In the genomic region with DNA sequence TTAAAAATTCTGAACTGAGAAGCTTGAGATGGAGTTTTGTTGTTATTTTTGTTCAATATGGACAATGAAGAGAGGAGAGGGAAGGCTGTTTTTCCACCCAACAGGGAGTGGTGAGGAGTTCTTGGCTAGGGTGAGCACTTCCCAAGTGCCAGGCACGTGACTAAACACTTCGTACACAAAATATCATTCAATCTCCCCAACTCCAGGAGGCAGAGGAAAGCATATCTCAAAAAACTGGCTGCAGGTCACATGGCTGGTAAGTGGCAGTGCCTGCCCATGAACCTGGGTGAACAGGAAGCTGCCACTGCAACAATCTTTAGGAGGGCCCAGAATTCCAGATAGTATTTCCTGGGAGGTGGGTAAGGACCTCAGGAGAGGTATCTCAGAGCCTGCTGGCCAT, we compare ENCODE assay signal across 16 cellular contexts. TPM values are rescaled to one million over a fixed set of nuclear protein-coding genes. Genes with fewer than 3 reads are reported as not detected.
A peak's percentile ranks its signal among the peaks of the same experiment; 100 is the strongest.
DNase-seq lines count a peak whose midpoint lies in the region; ATAC-seq and TF ChIP-seq lines count a peak whose summit lies in the region.
"Had no signal": no experiment of that assay in that cellular context is flagged by ENCODE, and none has a peak within 500 bp of the region (broad histone marks: within the 10 kb centered on the region; RNA-seq: fewer than 3 reads in every experiment).

No MANE protein-coding gene starts in this region.

- WGBS in right lobe of liver (ENCODE audit: insufficient coverage, low coverage, low lambda C conversion rate, missing lambda C conversion rate): 0% methylated on average over 2 of the region's 2 CpGs
- WGBS in upper lobe of left lung, 2 donors: 3 to 19% methylated on average over 2 of the region's 2 CpGs

- H3K4me3 ChIP-seq in right lobe of liver: no peak overlapping the region
- H3K4me3 ChIP-seq in upper lobe of left lung: no peak overlapping the region
- no peak overlapping the region for H3K4me3 ChIP-seq in tibial artery

- DNase-seq in HCEC 1CT: peak; percentile 13
- DNase-seq in T-helper 17 cell: no peak
- no peak for DNase-seq in right lobe of liver
- peak in 1 of 2 donors; percentile 75 for DNase-seq in upper lobe of left lung
- no peak for DNase-seq in activated naive CD4-positive, alpha-beta T cell treated with anti-CD3 and anti-CD28 coated beads, Interleukin-2, amount 50 U/mL, for 72 hours (ENCODE audit: low spot score in 2 of 2)
- DNase-seq in cortex of kidney (lab: John Stamatoyannopoulos, UW): no peak
- DNase-seq in tibial artery: no peak
- DNase-seq: activated naive CD4-positive, alpha-beta T cell treated with anti-CD3 and anti-CD28 coated beads for 36 hours; effector memory CD8-positive, alpha-beta T cell; foreskin melanocyte; GDM1; NCI-H2171 treated with DMSO at 0.1 percent for 48 hours; WERI-Rb-1 had no signal

- no peaks in the 10 kb centered on the region for H3K9me3 ChIP-seq in T-helper 17 cell (ENCODE audit: control insufficient read depth, low read length, poor library complexity, severe bottlenecking)
- no peaks in the 10 kb centered on the region for H3K9me3 ChIP-seq in right lobe of liver
- no peaks in the 10 kb centered on the region for H3K9me3 ChIP-seq in upper lobe of left lung
- H3K9me3 ChIP-seq in tibial artery: no peaks in the 10 kb centered on the region

- no peak for ATAC-seq in T-helper 17 cell
- peak; percentile 36 to 61 (median 46) for ATAC-seq in right lobe of liver
- peak; percentile 49 to 56 for ATAC-seq in upper lobe of left lung (ENCODE audit: low FRiP score in 2 of 2)
- no peak for ATAC-seq in activated naive CD4-positive, alpha-beta T cell treated with anti-CD3 and anti-CD28 coated beads, Interleukin-2, amount 50 U/mL, for 72 hours
- ATAC-seq: effector memory CD8-positive, alpha-beta T cell; SK-N-SH treated with all-trans-retinoic acid at 6 μM for 48 hours had no signal

- no peak overlapping the region for H3K27ac Mint-ChIP-seq in T-helper 17 cell
- H3K27ac Mint-ChIP-seq in activated naive CD4-positive, alpha-beta T cell treated with anti-CD3 and anti-CD28 coated beads, Interleukin-2, amount 50 U/mL, for 72 hours: no peak overlapping the region
- H3K27ac Mint-ChIP-seq: activated naive CD4-positive, alpha-beta T cell treated with anti-CD3 and anti-CD28 coated beads for 36 hours; effector memory CD8-positive, alpha-beta T cell; mesothelial cell of epicardium had no signal

- TF ChIP-seq POLR2A in right lobe of liver (IDR thresholded peaks at IDR 0.05) (no peak), upper lobe of left lung (IDR thresholded peaks at IDR 0.05) (no peak)

- H3K27me3 Mint-ChIP-seq in T-helper 17 cell: peaks cover 45% of the 10 kb centered on the region

- H3K4me3 Mint-ChIP-seq in T-helper 17 cell: peak overlapping the region; percentile 26
- H3K4me3 Mint-ChIP-seq: activated naive CD4-positive, alpha-beta T cell treated with anti-CD3 and anti-CD28 coated beads for 36 hours; effector memory CD8-positive, alpha-beta T cell; mesothelial cell of epicardium had no signal

- TF ChIP-seq CTCF in right lobe of liver (IDR thresholded peaks at IDR 0.05) (no peak), upper lobe of left lung (IDR thresholded peaks at IDR 0.05) (no peak), tibial artery (IDR thresholded peaks at IDR 0.05) (no peak)

- H3K27ac ChIP-seq in right lobe of liver (peak overlapping the region in 2 of 3 donors; percentile 76 to 90), upper lobe of left lung (peak overlapping the region; percentile 53 to 84 (median 70)), tibial artery (no peak overlapping the region)
- H3K27ac ChIP-seq: WERI-Rb-1 had no signal

- H3K27me3 ChIP-seq in right lobe of liver: no peaks in the 10 kb centered on the region
- H3K27me3 ChIP-seq in upper lobe of left lung: no peaks in the 10 kb centered on the region
- H3K27me3 ChIP-seq in tibial artery: peaks cover 0 to 8% of the 10 kb centered on the region in 2 donors

- H3K36me3 ChIP-seq in right lobe of liver (no peaks in the 10 kb centered on the region), upper lobe of left lung (no peaks in the 10 kb centered on the region), tibial artery (no peaks in the 10 kb centered on the region)
- H3K36me3 ChIP-seq: WERI-Rb-1 had no signal

- no peaks in the 10 kb centered on the region for H3K36me3 Mint-ChIP-seq in T-helper 17 cell (ENCODE audit: low read depth)
- H3K36me3 Mint-ChIP-seq in activated naive CD4-positive, alpha-beta T cell treated with anti-CD3 and anti-CD28 coated beads, Interleukin-2, amount 50 U/mL, for 72 hours: no peaks in the 10 kb centered on the region
- H3K36me3 Mint-ChIP-seq: mesothelial cell of epicardium had no signal

- no peaks in the 10 kb centered on the region for H3K9me3 Mint-ChIP-seq in activated naive CD4-positive, alpha-beta T cell treated with anti-CD3 and anti-CD28 coated beads, Interleukin-2, amount 50 U/mL, for 72 hours
- H3K9me3 Mint-ChIP-seq: activated naive CD4-positive, alpha-beta T cell treated with anti-CD3 and anti-CD28 coated beads for 36 hours; effector memory CD8-positive, alpha-beta T cell; mesothelial cell of epicardium had no signal

- peaks cover 0 to 39% (median 15%) of the 10 kb centered on the region in 4 donors for H3K4me1 ChIP-seq in right lobe of liver
- H3K4me1 ChIP-seq in upper lobe of left lung: peaks cover 17 to 79% (median 30%) of the 10 kb centered on the region in 4 donors
- H3K4me1 ChIP-seq in tibial artery: no peaks in the 10 kb centered on the region

- no peak for TF ChIP-seq EP300 in upper lobe of left lung (IDR thresholded peaks at IDR 0.05)

- H3K4me1 Mint-ChIP-seq in T-helper 17 cell: no peaks in the 10 kb centered on the region

- intact Hi-C loops in right lobe of liver (cut with DNase I) (no loop called here), tibial artery (cut with DNase I; ENCODE audit: low total_unique reads) (no loop called here)

RNA-seq across cellular contexts. Expression of gene ELF5, which starts 11.6 kb away (rescaled TPM):
- total RNA-seq in T-helper 17 cell: not detected
- total RNA-seq in right lobe of liver: under 1 TPM in 2 of 6 experiments, not detected in 4; 0.09 to 0.22 TPM
- 10 to 100 TPM in 2 of 6 donors, 1 to 10 TPM in 4; 1.2 to 29.3 (median 8.5) TPM for total RNA-seq in upper lobe of left lung
- total RNA-seq in activated naive CD4-positive, alpha-beta T cell treated with anti-CD3 and anti-CD28 coated beads, Interleukin-2, amount 50 U/mL, for 72 hours: not detected
- total RNA-seq: activated naive CD4-positive, alpha-beta T cell treated with anti-CD3 and anti-CD28 coated beads for 36 hours; osteocyte had no signal

Comparison
In these comparisons a context has a peak if more than half of its experiments do, and no peak if none do; other contexts are left out.
1. ATAC-seq: peak in right lobe of liver (4 of 4) and upper lobe of left lung (2 of 2); none in T-helper 17 cell (single experiment) and activated naive CD4-positive, alpha-beta T cell treated with anti-CD3 and anti-CD28 coated beads, Interleukin-2, amount 50 U/mL, for 72 hours (0 of 2).
2. H3K27ac ChIP-seq: peak in right lobe of liver (2 of 3) and upper lobe of left lung (4 of 4); none in tibial artery (0 of 2).